ENCODE assay signal across 23 cellular contexts in the genomic region with DNA sequence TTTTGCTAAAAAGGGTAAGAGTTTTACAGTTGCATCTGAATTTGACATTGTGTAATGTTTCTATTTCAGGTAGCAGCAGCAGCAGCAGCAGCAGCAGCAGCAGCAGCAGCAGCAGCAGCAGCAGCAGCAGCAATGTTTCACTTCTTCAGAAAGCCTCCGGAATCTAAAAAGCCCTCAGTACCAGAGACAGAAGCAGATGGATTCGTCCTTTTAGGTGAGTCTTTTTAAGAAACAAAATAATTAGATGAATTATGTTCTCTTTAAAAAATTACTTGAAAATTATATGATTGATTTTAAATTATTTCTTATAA. TPM values are rescaled to one million over a fixed set of nuclear protein-coding genes. Genes with fewer than 3 reads are reported as not detected.
DNase-seq lines count a peak whose midpoint lies in the region; ATAC-seq and TF ChIP-seq lines count a peak whose summit lies in the region.
"Had no signal": no experiment of that assay in that cellular context is flagged by ENCODE, and none has a peak within 500 bp of the region (broad histone marks: within the 10 kb centered on the region; RNA-seq: fewer than 3 reads in every experiment).

No MANE protein-coding gene starts in this region.

- no peaks in the 10 kb centered on the region for H3K27me3 ChIP-seq in CD8-positive, alpha-beta memory T cell (ENCODE audit: insufficient read depth, low read length, poor library complexity, severe bottlenecking)
- H3K27me3 ChIP-seq in naive thymus-derived CD4-positive, alpha-beta T cell (ENCODE audit: control insufficient read depth in 2 of 2, insufficient read depth in 2 of 2, low read length in 2 of 2): no peaks in the 10 kb centered on the region
- H3K27me3 ChIP-seq: BLaER1, esophagus muscularis mucosa, hepatocyte, left lung, neural progenitor cell, sigmoid colon had no signal

- H3K36me3 Mint-ChIP-seq in activated CD4-positive, alpha-beta T cell treated with anti-CD3 and anti-CD28 coated beads, Interleukin-2, amount 10 ng/mL, durations not matched to agents 7 days and 5 days (ENCODE audit: low read depth): peaks cover 35% of the 10 kb centered on the region
- peaks cover 12 to 39% (median 29%) of the 10 kb centered on the region in 3 donors for H3K36me3 Mint-ChIP-seq in CD8-positive, alpha-beta memory T cell
- H3K36me3 Mint-ChIP-seq in T-cell: peaks cover 38% of the 10 kb centered on the region
- H3K36me3 Mint-ChIP-seq in naive thymus-derived CD4-positive, alpha-beta T cell: peaks cover 8 to 44% (median 36%) of the 10 kb centered on the region in 5 donors

- no peak for TF ChIP-seq CTCF in omental fat pad (IDR thresholded peaks at IDR 0.05)

- H3K27ac ChIP-seq in CD8-positive, alpha-beta memory T cell (ENCODE audit: low read depth, low read length): no peak overlapping the region
- H3K27ac ChIP-seq in naive thymus-derived CD4-positive, alpha-beta T cell (ENCODE audit: low read depth, low read length): peak overlapping the region; percentile 55
- H3K27ac ChIP-seq: BLaER1, esophagus muscularis mucosa, hepatocyte, HL-60, left lung, neural progenitor cell, sigmoid colon had no signal

- peak in 2 of 4 experiments; percentile 29 to 34 for ATAC-seq in T-cell (replicated peaks in 1 of 4)
- no peak for ATAC-seq in naive thymus-derived CD4-positive, alpha-beta T cell
- ATAC-seq in HG03439 (IDR thresholded peaks at IDR 0.05; ENCODE audit: unreplicated experiment): no peak
- no peak for ATAC-seq in omental fat pad (ENCODE audit: low FRiP score)
- ATAC-seq: HepG2, left lung had no signal

- H3K4me1 Mint-ChIP-seq in activated CD4-positive, alpha-beta T cell treated with anti-CD3 and anti-CD28 coated beads, Interleukin-2, amount 10 ng/mL, durations not matched to agents 7 days and 5 days: peaks cover 27% of the 10 kb centered on the region
- H3K4me1 Mint-ChIP-seq in CD8-positive, alpha-beta memory T cell: peaks cover 20 to 49% (median 46%) of the 10 kb centered on the region in 3 donors
- H3K4me1 Mint-ChIP-seq in T-cell: peaks cover 46 to 58% (median 51%) of the 10 kb centered on the region in 3 donors
- peaks cover 21 to 68% (median 59%) of the 10 kb centered on the region in 7 donors for H3K4me1 Mint-ChIP-seq in naive thymus-derived CD4-positive, alpha-beta T cell
- H3K4me1 Mint-ChIP-seq: neural progenitor cell had no signal

- H3K4me1 ChIP-seq in CD8-positive, alpha-beta memory T cell (ENCODE audit: insufficient read depth, low read length): peaks cover 20% of the 10 kb centered on the region
- H3K4me1 ChIP-seq in naive thymus-derived CD4-positive, alpha-beta T cell (ENCODE audit: control insufficient read depth in 2 of 2, insufficient read depth in 2 of 2, low read length in 2 of 2): no peaks in the 10 kb centered on the region
- H3K4me1 ChIP-seq: BLaER1, left lung had no signal

- peaks cover 5% of the 10 kb centered on the region for H3K36me3 ChIP-seq in CD8-positive, alpha-beta memory T cell (ENCODE audit: insufficient read depth, low read length)
- peaks cover 0 to 17% (median 7%) of the 10 kb centered on the region in 3 experiments for H3K36me3 ChIP-seq in naive thymus-derived CD4-positive, alpha-beta T cell (ENCODE audit: control insufficient read depth in 2 of 3, insufficient read depth in 3 of 3, low read length in 3 of 3)
- H3K36me3 ChIP-seq: neural progenitor cell, sigmoid colon had no signal

- peak overlapping the region; percentile 26 for H3K4me3 Mint-ChIP-seq in activated CD4-positive, alpha-beta T cell treated with anti-CD3 and anti-CD28 coated beads, Interleukin-2, amount 10 ng/mL, durations not matched to agents 7 days and 5 days
- no peak overlapping the region for H3K4me3 Mint-ChIP-seq in CD8-positive, alpha-beta memory T cell
- peak overlapping the region; percentile 37 to 55 (median 52) for H3K4me3 Mint-ChIP-seq in T-cell
- H3K4me3 Mint-ChIP-seq in naive thymus-derived CD4-positive, alpha-beta T cell: peak overlapping the region in 9 of 10 donors; percentile 40 to 74 (median 65)
- H3K4me3 Mint-ChIP-seq: immature natural killer cell, neural progenitor cell had no signal

- intact Hi-C loops in naive thymus-derived CD4-positive, alpha-beta T cell (cut with micrococcal nuclease): no loop called here

- POLR2A ChIA-PET in activated CD4-positive, alpha-beta T cell treated with anti-CD3 and anti-CD28 coated beads, Interleukin-2, amount 10 ng/mL, durations not matched to agents 7 days and 5 days (lab: Charles Lee): no interaction called here
- POLR2A ChIA-PET in CD8-positive, alpha-beta memory T cell (lab: Charles Lee): no interaction called here
- POLR2A ChIA-PET in T-cell (lab: Charles Lee): no interaction called here
- POLR2A ChIA-PET in naive thymus-derived CD4-positive, alpha-beta T cell (lab: Charles Lee): no interaction called here

- H3K4me3 ChIP-seq in CD8-positive, alpha-beta memory T cell (ENCODE audit: low read length): no peak overlapping the region
- no peak overlapping the region for H3K4me3 ChIP-seq in naive thymus-derived CD4-positive, alpha-beta T cell (ENCODE audit: low read length)
- H3K4me3 ChIP-seq: BLaER1, esophagus muscularis mucosa, hepatocyte, left lung, neural progenitor cell, sigmoid colon had no signal

- H3K27me3 Mint-ChIP-seq in activated CD4-positive, alpha-beta T cell treated with anti-CD3 and anti-CD28 coated beads, Interleukin-2, amount 10 ng/mL, durations not matched to agents 7 days and 5 days: no peaks in the 10 kb centered on the region
- no peaks in the 10 kb centered on the region for H3K27me3 Mint-ChIP-seq in CD8-positive, alpha-beta memory T cell
- no peaks in the 10 kb centered on the region for H3K27me3 Mint-ChIP-seq in T-cell
- no peaks in the 10 kb centered on the region for H3K27me3 Mint-ChIP-seq in naive thymus-derived CD4-positive, alpha-beta T cell
- H3K27me3 Mint-ChIP-seq: progenitor cell of endocrine pancreas had no signal

- no peaks in the 10 kb centered on the region for H3K9me3 ChIP-seq in CD8-positive, alpha-beta memory T cell (ENCODE audit: low read length)
- H3K9me3 ChIP-seq in naive thymus-derived CD4-positive, alpha-beta T cell (ENCODE audit: control insufficient read depth in 2 of 3, low read length in 3 of 3): no peaks in the 10 kb centered on the region
- H3K9me3 ChIP-seq: esophagus muscularis mucosa, sigmoid colon had no signal

- CTCF ChIA-PET in activated CD4-positive, alpha-beta T cell treated with anti-CD3 and anti-CD28 coated beads, Interleukin-2, amount 10 ng/mL, durations not matched to agents 7 days and 5 days (lab: Charles Lee): no interaction called here
- CTCF ChIA-PET in CD8-positive, alpha-beta memory T cell (lab: Charles Lee): no interaction called here
- CTCF ChIA-PET in T-cell (lab: Charles Lee): interaction anchor here in 1 of 2 donors (0.7 kb wide), 1 partner anchor 18 kb away, joined by 3 read pairs; no protein-coding TSS in a partner anchor
- CTCF ChIA-PET in naive thymus-derived CD4-positive, alpha-beta T cell (lab: Charles Lee): no interaction called here

- no peak for DNase-seq in activated CD4-positive, alpha-beta T cell treated with anti-CD3 and anti-CD28 coated beads, Interleukin-2, amount 10 ng/mL, durations not matched to agents 7 days and 5 days
- no peak for DNase-seq in activated CD4-positive, alpha-beta T cell treated with anti-CD3 and anti-CD28 coated beads for 1 hour
- DNase-seq in CD8-positive, alpha-beta memory T cell: no peak
- DNase-seq in T-cell (peak in 1 of 34 experiments; percentile 2), NCI-H2029 (lab: John Stamatoyannopoulos, UW) (no peak), omental fat pad (ENCODE audit: low spot score) (no peak)
- DNase-seq in naive thymus-derived CD4-positive, alpha-beta T cell: no peak
- DNase-seq: activated CD8-positive, alpha-beta memory T cell treated with anti-CD3 and anti-CD28 coated beads, Interleukin-2, amount 50 U/mL, for 48 hours; effector CD8-positive, alpha-beta T cell; GOT3; immature natural killer cell; left lung; NCI-H1417; NCI-H510A treated with DMSO at 0.1 percent for 48 hours; sigmoid colon had no signal

- peaks cover 20% of the 10 kb centered on the region for H3K9me3 Mint-ChIP-seq in activated CD4-positive, alpha-beta T cell treated with anti-CD3 and anti-CD28 coated beads, Interleukin-2, amount 10 ng/mL, durations not matched to agents 7 days and 5 days
- peaks cover 3 to 8% (median 4%) of the 10 kb centered on the region in 5 donors for H3K9me3 Mint-ChIP-seq in CD8-positive, alpha-beta memory T cell
- H3K9me3 Mint-ChIP-seq in T-cell: peaks cover 0 to 13% (median 9%) of the 10 kb centered on the region in 3 donors
- H3K9me3 Mint-ChIP-seq in naive thymus-derived CD4-positive, alpha-beta T cell: peaks cover 0 to 19% (median 4%) of the 10 kb centered on the region in 11 donors
- H3K9me3 Mint-ChIP-seq: neural progenitor cell had no signal

- H3K27ac Mint-ChIP-seq in activated CD4-positive, alpha-beta T cell treated with anti-CD3 and anti-CD28 coated beads, Interleukin-2, amount 10 ng/mL, durations not matched to agents 7 days and 5 days: no peak overlapping the region
- H3K27ac Mint-ChIP-seq in CD8-positive, alpha-beta memory T cell: peak overlapping the region in 6 of 8 donors; percentile 18 to 83 (median 64)
- H3K27ac Mint-ChIP-seq in T-cell: peak overlapping the region; percentile 56 to 78
- H3K27ac Mint-ChIP-seq in naive thymus-derived CD4-positive, alpha-beta T cell: peak overlapping the region; percentile 30 to 90 (median 79)
- H3K27ac Mint-ChIP-seq: neural progenitor cell, progenitor cell of endocrine pancreas had no signal

RNA-seq across cellular contexts. Expression of a gene that starts 32.6 kb away (rescaled TPM):
- total RNA-seq in activated CD4-positive, alpha-beta T cell treated with anti-CD3 and anti-CD28 coated beads, Interleukin-2, amount 10 ng/mL, durations not matched to agents 7 days and 5 days: 10 to 100 TPM; 16.3 to 16.4 TPM
- total RNA-seq in CD8-positive, alpha-beta memory T cell: 10 to 100 TPM; 13.5 to 14.8 TPM
- polyA plus RNA-seq in CD8-positive, alpha-beta memory T cell: 27.4 TPM
- total RNA-seq in T-cell (10 to 100 TPM; 13.8 to 19.8 (median 16.6) TPM), omental fat pad (10 to 100 TPM in 3 of 4 donors, 1 to 10 TPM in 1; 5.6 to 13.2 (median 12.1) TPM)
- total RNA-seq in naive thymus-derived CD4-positive, alpha-beta T cell: 10 to 100 TPM; 11.4 to 28.5 (median 14.5) TPM
- 10 to 100 TPM; 26.7 to 28.6 TPM for polyA plus RNA-seq in naive thymus-derived CD4-positive, alpha-beta T cell

RNA-seq across cellular contexts. Expression of a gene that starts 45.2 kb away (rescaled TPM):
- 10 to 100 TPM; 93.2 to 93.4 TPM for total RNA-seq in activated CD4-positive, alpha-beta T cell treated with anti-CD3 and anti-CD28 coated beads, Interleukin-2, amount 10 ng/mL, durations not matched to agents 7 days and 5 days
- total RNA-seq in CD8-positive, alpha-beta memory T cell: 100 to 1,000 TPM; 145 to 149 TPM
- 94.9 TPM for polyA plus RNA-seq in CD8-positive, alpha-beta memory T cell
- total RNA-seq in T-cell: 10 to 100 TPM; 24.5 to 28.5 (median 26.8) TPM
- 10 to 100 TPM; 20.0 to 73.6 (median 26.8) TPM for total RNA-seq in naive thymus-derived CD4-positive, alpha-beta T cell
- 10 to 100 TPM; 55.7 to 96.9 TPM for polyA plus RNA-seq in naive thymus-derived CD4-positive, alpha-beta T cell
- 10 to 100 TPM in 3 of 4 donors, 1 to 10 TPM in 1; 9.7 to 19.3 (median 17.9) TPM for total RNA-seq in omental fat pad

Comparison
In these comparisons a context has a peak if more than half of its experiments do, and no peak if none do; other contexts are left out.
1. H3K4me3 Mint-ChIP-seq: peak in activated CD4-positive, alpha-beta T cell treated with anti-CD3 and anti-CD28 coated beads, Interleukin-2, amount 10 ng/mL, durations not matched to agents 7 days and 5 days (single experiment), T-cell (3 of 3) and naive thymus-derived CD4-positive, alpha-beta T cell (9 of 10); none in CD8-positive, alpha-beta memory T cell (0 of 7).